22 cellular contexts compared by ENCODE assay signal in the genomic region with DNA sequence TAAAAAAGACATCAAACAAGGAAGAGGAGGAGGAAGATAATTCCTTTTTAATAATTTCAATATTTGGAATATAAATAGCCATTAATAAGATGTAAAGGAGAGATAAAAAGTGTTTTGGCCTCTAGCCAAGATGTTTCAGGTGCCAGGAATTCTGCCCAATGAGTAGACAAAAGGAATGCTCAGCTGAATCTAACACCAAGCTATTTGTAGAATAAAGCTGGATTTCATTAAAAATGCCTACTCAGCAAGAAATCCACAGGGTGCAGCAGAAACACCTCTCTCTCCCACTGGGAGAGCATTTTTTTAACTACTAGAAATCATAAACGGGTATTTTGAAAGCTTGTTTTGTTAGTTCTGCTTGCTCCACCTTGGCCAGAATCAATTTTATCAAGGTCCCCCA. TPM values are rescaled to one million over a fixed set of nuclear protein-coding genes. Genes with fewer than 3 reads are reported as not detected.
DNase-seq lines count a peak whose midpoint lies in the region; FAIRE-seq and TF ChIP-seq lines count a peak whose summit lies in the region.
"Had no signal": no experiment of that assay in that cellular context is flagged by ENCODE, and none has a peak within 500 bp of the region (broad histone marks: within the 10 kb centered on the region; RNA-seq: fewer than 3 reads in every experiment).

No MANE protein-coding gene starts in this region.

- no peaks in the 10 kb centered on the region for H3K9me3 ChIP-seq in mammary epithelial cell (replicated peaks; ENCODE audit: insufficient read depth, low read length)
- H3K9me3 ChIP-seq in keratinocyte (ENCODE audit: control insufficient read depth, low read depth, low read length), result no peaks in the 10 kb centered on the region
- H3K9me3 ChIP-seq: SJCRH30 had no signal

- H3K4me3 Mint-ChIP-seq in type B pancreatic cell, result no peak overlapping the region
- H3K4me3 Mint-ChIP-seq: CD4-positive, alpha-beta T cell; H9; IgD-negative memory B cell had no signal

- H3K9me1 ChIP-seq in keratinocyte (ENCODE audit: control insufficient read depth, extremely low read depth, insufficient read depth, low read length), result no peaks in the 10 kb centered on the region

- in situ Hi-C loops in mammary epithelial cell (cut with MboI; ENCODE audit: low sequenced_read_pairs in 2 of 2), result no loop called here
- in situ Hi-C loops in brain microvascular endothelial cell (cut with HindIII; ENCODE audit: low pct_ligation_motif_present, low sequenced_read_pairs), result no loop called here

- no peaks in the 10 kb centered on the region for H3K36me3 Mint-ChIP-seq in type B pancreatic cell
- H3K36me3 Mint-ChIP-seq: IgD-negative memory B cell had no signal

- TF ChIP-seq CTCF in LNCaP clone FGC (IDR thresholded peaks at IDR 0.05; ENCODE audit: control insufficient read depth, extremely low read depth, insufficient read depth), result no peak
- TF ChIP-seq CTCF in mammary epithelial cell (conservative IDR thresholded peaks at IDR 0.05 in 1 of 2, IDR thresholded peaks at IDR 0.05 in 1 of 2; ENCODE audit: extremely low read depth in 1 of 2, insufficient read depth in 1 of 2, low read depth in 1 of 2, low read length in 2 of 2), result no peak
- no peak for TF ChIP-seq CTCF in keratinocyte (optimal IDR thresholded peaks at IDR 0.05 in 1 of 3, IDR thresholded peaks at IDR 0.05 in 1 of 3, conservative IDR thresholded peaks at IDR 0.05 in 1 of 3; ENCODE audit: extremely low read depth in 1 of 3, insufficient read depth in 2 of 3, low read length in 3 of 3)
- no peak for TF ChIP-seq CTCF in type B pancreatic cell (conservative IDR thresholded peaks at IDR 0.05)
- no peak for TF ChIP-seq CTCF in brain microvascular endothelial cell (IDR thresholded peaks at IDR 0.05; ENCODE audit: low read depth, low read length, missing control alignments)

- peaks cover 6% of the 10 kb centered on the region for H3K27me3 Mint-ChIP-seq in type B pancreatic cell

- H3K27me3 ChIP-seq in mammary epithelial cell (ENCODE audit: insufficient read depth, low read length) (no peaks in the 10 kb centered on the region), keratinocyte (ENCODE audit: control insufficient read depth, extremely low read depth, insufficient read depth, low read length) (no peaks in the 10 kb centered on the region), brain microvascular endothelial cell (replicated peaks) (no peaks in the 10 kb centered on the region)
- H3K27me3 ChIP-seq: SJCRH30 had no signal

- CTCF ChIA-PET in mammary epithelial cell (lab: Charles Lee; ENCODE audit: low non-redundant PET), result interaction anchor here (0.6 to 0.7 kb wide), 2 partner anchors 700 to 1593 kb away, joined by 3 read pairs; no protein-coding TSS in a partner anchor

- H3K4me1 Mint-ChIP-seq in type B pancreatic cell (ENCODE audit: unreplicated experiment), result no peaks in the 10 kb centered on the region
- H3K4me1 Mint-ChIP-seq: IgD-negative memory B cell had no signal

- 0% methylated on average over 1 of the region's 1 CpG for WGBS in mammary epithelial cell (ENCODE audit: low coverage, missing lambda C conversion rate)

- H2AFZ ChIP-seq in mammary epithelial cell (ENCODE audit: low read depth, low read length) (no peak overlapping the region), keratinocyte (ENCODE audit: control insufficient read depth, low read length) (no peak overlapping the region)

- dilution Hi-C loops in mammary epithelial cell (cut with HindIII; ENCODE audit: low sequenced_read_pairs) (no loop called here), keratinocyte (cut with MboI; ENCODE audit: extremely low pct_ligation_motif_present, low sequenced_read_pairs) (no loop called here)

- H3K79me2 ChIP-seq in mammary epithelial cell (ENCODE audit: insufficient read depth, low read length), result no peaks in the 10 kb centered on the region
- H3K79me2 ChIP-seq in keratinocyte (ENCODE audit: control insufficient read depth, insufficient read depth, low read length), result no peaks in the 10 kb centered on the region

- intact Hi-C loops in mammary epithelial cell (cut with micrococcal nuclease), result no loop called here

- H3K27ac ChIP-seq in mammary epithelial cell (ENCODE audit: insufficient read depth, low read depth, low read length) (no peak overlapping the region), keratinocyte (ENCODE audit: control insufficient read depth, insufficient read depth, low read length) (no peak overlapping the region), brain microvascular endothelial cell (no peak overlapping the region)
- H3K27ac ChIP-seq: HL-60, SJCRH30 had no signal

- no TSS peak for BruUV-seq in mammary epithelial cell (replicated peaks; lab: Mats Ljungman, UMichigan)

- H3K9ac ChIP-seq in mammary epithelial cell (ENCODE audit: insufficient read depth, low read length) (no peak overlapping the region), keratinocyte (ENCODE audit: control insufficient read depth, extremely low read depth, insufficient read depth, low read length) (no peak overlapping the region)

- peak; percentile 78 for FAIRE-seq in keratinocyte (lab: Jason Lieb, UNC)

- no peak overlapping the region for H3K27ac Mint-ChIP-seq in type B pancreatic cell
- H3K27ac Mint-ChIP-seq: CD4-positive, alpha-beta T cell; H9; IgD-negative memory B cell had no signal

- no peaks in the 10 kb centered on the region for H4K20me1 ChIP-seq in mammary epithelial cell (ENCODE audit: insufficient read depth, low read length)
- no peaks in the 10 kb centered on the region for H4K20me1 ChIP-seq in keratinocyte (ENCODE audit: control insufficient read depth, extremely low read depth, insufficient read depth, low read length)

- no peak overlapping the region for H3K4me2 ChIP-seq in mammary epithelial cell (ENCODE audit: insufficient read depth, low read depth, low read length)
- peak overlapping the region; percentile 0 for H3K4me2 ChIP-seq in keratinocyte (ENCODE audit: control insufficient read depth, extremely low read depth, insufficient read depth, low read depth, low read length)

- no peaks in the 10 kb centered on the region for H3K36me3 ChIP-seq in mammary epithelial cell (ENCODE audit: insufficient read depth, low read length)
- no peaks in the 10 kb centered on the region for H3K36me3 ChIP-seq in keratinocyte (ENCODE audit: control insufficient read depth in 2 of 2, extremely low read depth in 1 of 2, insufficient read depth in 2 of 2, low read length in 2 of 2)
- no peaks in the 10 kb centered on the region for H3K36me3 ChIP-seq in brain microvascular endothelial cell (replicated peaks)
- H3K36me3 ChIP-seq: SJCRH30 had no signal

- no peaks in the 10 kb centered on the region for H3K9me3 Mint-ChIP-seq in type B pancreatic cell
- H3K9me3 Mint-ChIP-seq: CD4-positive, alpha-beta T cell; H9; IgD-negative memory B cell had no signal

- DNase-seq in NCI-H2171 treated with DMSO at 0.1 percent for 48 hours (lab: John Stamatoyannopoulos, UW) (peak; percentile 22), NCI-H2171 (lab: John Stamatoyannopoulos, UW) (no peak), LNCaP clone FGC (ENCODE audit: low read depth) (peak; percentile 8), mammary epithelial cell (peak; percentile 44), keratinocyte (ENCODE audit: low read depth, low spot score) (no peak), type B pancreatic cell (ENCODE audit: extremely low spot score, unreplicated experiment) (no peak), brain microvascular endothelial cell (no peak)
- DNase-seq: CD4-positive, alpha-beta T cell; DMS153; GF-D8; H9; NCI-H1694 treated with DMSO at 0.1 percent for 48 hours; NCI-H774; SJCRH30 had no signal

- H3K4me1 ChIP-seq in mammary epithelial cell (ENCODE audit: insufficient read depth, low read length) (peaks cover 16% of the 10 kb centered on the region), keratinocyte (ENCODE audit: control insufficient read depth, extremely low read depth, insufficient read depth, low read length) (peaks cover 25% of the 10 kb centered on the region)
- H3K4me1 ChIP-seq: SJCRH30 had no signal

- H3K4me3 ChIP-seq in LNCaP clone FGC (ENCODE audit: low read depth, low read length) (no peak overlapping the region), mammary epithelial cell (replicated peaks in 1 of 3; ENCODE audit: insufficient read depth in 1 of 3, low read depth in 2 of 3, low read length in 3 of 3) (no peak overlapping the region), keratinocyte (ENCODE audit: control insufficient read depth in 2 of 3, extremely low read depth in 1 of 3, insufficient read depth in 2 of 3, low read depth in 1 of 3, low read length in 3 of 3) (no peak overlapping the region), brain microvascular endothelial cell (ENCODE audit: low read depth, low read length) (no peak overlapping the region)
- H3K4me3 ChIP-seq: SJCRH30 had no signal

RNA-seq across cellular contexts. Expression of gene STAB2, which starts 4.1 kb away (rescaled TPM):
- total RNA-seq in mammary epithelial cell (under 1 TPM in 1 of 2 donors, not detected in 1; under 0.01 TPM), type B pancreatic cell (ENCODE audit: low replicate concordance) (not detected in 2 replicates)
- polyA plus RNA-seq in mammary epithelial cell (under 0.01 TPM), keratinocyte (not detected in 3 replicates)
- polyA minus RNA-seq in mammary epithelial cell (not detected), keratinocyte (0.03 TPM in 1 of 3 replicates, not detected in the others)
- polyA plus RNA-seq in keratinocyte (2011; ENCODE audit: low read depth), result not detected
- polyA plus RNA-seq in keratinocyte (2011; cell fraction: cytosol; rRNA removed), result 0.01 TPM in 1 of 2 replicates, not detected in the other
- not detected in 2 replicates for polyA plus RNA-seq in keratinocyte (2011; cell fraction: nucleus; rRNA removed)
- polyA plus RNA-seq in keratinocyte (2012; ENCODE audit: low replicate concordance), result 0.03 and 0.58 TPM in 2 replicates
- not detected for polyA minus RNA-seq in keratinocyte (2011; cell fraction: cytosol; rRNA and poly(A)+ RNA removed)
- polyA minus RNA-seq in keratinocyte (2011; cell fraction: nucleus; rRNA and poly(A)+ RNA removed), result not detected in 2 replicates
- total RNA-seq: A172; CD4-positive, alpha-beta T cell; Daoy; HT1080; LHCN-M2; NCI-H460 had no signal
- polyA plus RNA-seq: BJ, IgD-negative memory B cell had no signal

Comparison
In these comparisons a context has a peak if more than half of its experiments do, and no peak if none do; other contexts are left out.
1. DNase-seq: peak in NCI-H2171 treated with DMSO at 0.1 percent for 48 hours (single experiment), LNCaP clone FGC (single experiment) and mammary epithelial cell (single experiment); none in NCI-H2171 (single experiment), keratinocyte (single experiment), type B pancreatic cell (single experiment) and brain microvascular endothelial cell (single experiment).